In the genomic region with DNA sequence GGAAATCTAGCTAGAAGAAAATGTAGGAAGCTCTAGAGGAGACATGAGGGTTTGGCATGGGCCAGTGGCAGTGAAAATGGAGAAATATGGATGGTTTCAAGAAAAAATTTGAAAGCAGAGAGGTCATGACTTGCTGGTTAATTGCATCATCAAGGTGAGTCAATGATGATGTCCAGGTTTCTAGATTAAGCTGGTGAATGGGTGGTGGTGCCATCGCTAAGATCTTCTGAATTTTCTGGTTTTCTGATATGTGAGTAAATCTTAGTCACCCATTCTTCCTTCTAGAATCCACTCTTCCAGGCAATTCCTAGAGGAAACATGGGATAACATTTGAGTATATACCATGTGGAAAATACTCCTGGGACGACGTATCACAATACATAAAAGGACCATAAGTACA, we compare ENCODE assay signal across 23 cellular contexts. TPM values are rescaled to one million over a fixed set of nuclear protein-coding genes. Genes with fewer than 3 reads are reported as not detected.
DNase-seq lines count a peak whose midpoint lies in the region; ATAC-seq, FAIRE-seq and TF ChIP-seq lines count a peak whose summit lies in the region.
"Had no signal": no experiment of that assay in that cellular context is flagged by ENCODE, and none has a peak within 500 bp of the region (broad histone marks: within the 10 kb centered on the region; RNA-seq: fewer than 3 reads in every experiment).

No MANE protein-coding gene starts in this region.

- H3K9me3 Mint-ChIP-seq in Calu3 (ENCODE audit: low read depth, unreplicated experiment) = peaks cover 3% of the 10 kb centered on the region

- dilution Hi-C loops in keratinocyte (cut with MboI; ENCODE audit: extremely low pct_ligation_motif_present, low sequenced_read_pairs) = no loop called here

- no peaks in the 10 kb centered on the region for H3F3A ChIP-seq in PC-3 (ENCODE audit: low read length, unreplicated experiment)

- ATAC-seq in PC-3 (no peak), K562 (no peak), body of pancreas (no peak)
- ATAC-seq: A549 had no signal

- H3K9me1 ChIP-seq in K562 (ENCODE audit: control insufficient read depth, insufficient read depth, low read length) = no peaks in the 10 kb centered on the region
- H3K9me1 ChIP-seq in keratinocyte (ENCODE audit: control insufficient read depth, extremely low read depth, insufficient read depth, low read length) = no peaks in the 10 kb centered on the region

- CTCF ChIA-PET in Calu3 (lab: Charles Lee) = no interaction called here
- CTCF ChIA-PET in PC-3 (lab: Charles Lee) = no interaction called here
- CTCF ChIA-PET in K562 (lab: Yijun Ruan, JAX; ENCODE audit: low intra/inter-chr PET ratio) = no interaction called here

- H3K27me3 ChIP-seq in PC-3 (ENCODE audit: low read length) (no peaks in the 10 kb centered on the region), K562 (ENCODE audit: control insufficient read depth in 2 of 2, insufficient read depth in 2 of 2, low read length in 2 of 2) (no peaks in the 10 kb centered on the region), keratinocyte (ENCODE audit: control insufficient read depth, extremely low read depth, insufficient read depth, low read length) (no peaks in the 10 kb centered on the region), body of pancreas (no peaks in the 10 kb centered on the region)

- in situ Hi-C loops in K562 (cut with MboI) = no loop called here

- H3K36me3 ChIP-seq in PC-3 (ENCODE audit: low read depth, low read length) (no peaks in the 10 kb centered on the region), K562 (ENCODE audit: control insufficient read depth, insufficient read depth, low read length) (no peaks in the 10 kb centered on the region), keratinocyte (ENCODE audit: control insufficient read depth in 2 of 2, extremely low read depth in 1 of 2, insufficient read depth in 2 of 2, low read length in 2 of 2) (no peaks in the 10 kb centered on the region), body of pancreas (replicated peaks in 1 of 2; ENCODE audit: insufficient read depth in 1 of 2, low read depth in 2 of 2) (no peaks in the 10 kb centered on the region)

- TF ChIP-seq RAD21 in K562 (CRISPR knock-in tag; conservative IDR thresholded peaks at IDR 0.05 in 1 of 2, IDR thresholded peaks at IDR 0.05 in 1 of 2) = no peak

- POLR2A ChIA-PET in PC-3 (lab: Charles Lee; ENCODE audit: unreplicated experiment) = no interaction called here
- POLR2A ChIA-PET in K562 (lab: Yijun Ruan, JAX) = no interaction called here

- peaks cover 42% of the 10 kb centered on the region for H3K4me1 Mint-ChIP-seq in Calu3 (ENCODE audit: low read depth, unreplicated experiment)
- H3K4me1 Mint-ChIP-seq: B cell, CD14-positive monocyte had no signal

- no peaks in the 10 kb centered on the region for H3K4me1 ChIP-seq in PC-3 (ENCODE audit: insufficient read depth, low read length)
- no peaks in the 10 kb centered on the region for H3K4me1 ChIP-seq in K562 (replicated peaks in 1 of 2; ENCODE audit: control insufficient read depth in 2 of 2, insufficient read depth in 2 of 2, low read length in 2 of 2)
- peaks cover 21% of the 10 kb centered on the region for H3K4me1 ChIP-seq in keratinocyte (ENCODE audit: control insufficient read depth, extremely low read depth, insufficient read depth, low read length)
- no peaks in the 10 kb centered on the region for H3K4me1 ChIP-seq in body of pancreas
- H3K4me1 ChIP-seq: A549 had no signal

- 68% methylated on average over 3 of the region's 3 CpGs for WGBS in K562 (ENCODE audit: insufficient coverage, low coverage, missing lambda C conversion rate)
- WGBS in body of pancreas, 2 donors = 97 to 98% methylated on average over 3 of the region's 3 CpGs

- TF ChIP-seq POLR2A in K562 (conservative IDR thresholded peaks at IDR 0.05) (no peak), body of pancreas (IDR thresholded peaks at IDR 0.05) (no peak)

- FAIRE-seq in K562 (lab: Jason Lieb, UNC) (no peak), keratinocyte (lab: Jason Lieb, UNC) (no peak)
- FAIRE-seq: A549, D721Med, GM19239, H54 had no signal

- no peak overlapping the region for H3K4me3 ChIP-seq in PC-3 (ENCODE audit: low read length)
- H3K4me3 ChIP-seq in K562 = no peak overlapping the region
- H3K4me3 ChIP-seq in keratinocyte (ENCODE audit: control insufficient read depth in 2 of 3, extremely low read depth in 1 of 3, insufficient read depth in 2 of 3, low read depth in 1 of 3, low read length in 3 of 3) = no peak overlapping the region
- H3K4me3 ChIP-seq in body of pancreas = no peak overlapping the region
- H3K4me3 ChIP-seq: A549 had no signal

- H3K9ac ChIP-seq in PC-3 (ENCODE audit: low read length) (no peak overlapping the region), K562 (ENCODE audit: insufficient read depth in 1 of 2, low read depth in 2 of 2, low read length in 2 of 2) (no peak overlapping the region), keratinocyte (ENCODE audit: control insufficient read depth, extremely low read depth, insufficient read depth, low read length) (no peak overlapping the region)
- H3K9ac ChIP-seq: KMS-11, SK-N-SH had no signal

- H3K36me3 Mint-ChIP-seq in Calu3 (ENCODE audit: insufficient read depth, unreplicated experiment) = peaks cover 6% of the 10 kb centered on the region
- H3K36me3 Mint-ChIP-seq: CD14-positive monocyte had no signal

- H2AFZ ChIP-seq in PC-3 (ENCODE audit: low read length) (no peak overlapping the region), K562 (ENCODE audit: low read depth, low read length) (no peak overlapping the region), keratinocyte (ENCODE audit: control insufficient read depth, low read length) (no peak overlapping the region)

- peak overlapping the region; percentile 51 for H3K27ac Mint-ChIP-seq in Calu3 (ENCODE audit: unreplicated experiment)
- H3K27ac Mint-ChIP-seq: B cell, CD14-positive monocyte had no signal

- TF ChIP-seq CTCF in Calu3 (IDR thresholded peaks at IDR 0.05; ENCODE audit: unreplicated experiment) = no peak
- TF ChIP-seq CTCF in PC-3 (conservative IDR thresholded peaks at IDR 0.05; ENCODE audit: low read depth, low read length) = no peak
- no peak for TF ChIP-seq CTCF in K562 (IDR thresholded peaks at IDR 0.05 in 2 of 3, conservative IDR thresholded peaks at IDR 0.05 in 1 of 3; ENCODE audit: insufficient read depth in 2 of 3, low read depth in 1 of 3, low read length in 3 of 3)
- no peak for TF ChIP-seq CTCF in keratinocyte (optimal IDR thresholded peaks at IDR 0.05 in 1 of 3, IDR thresholded peaks at IDR 0.05 in 1 of 3, conservative IDR thresholded peaks at IDR 0.05 in 1 of 3; ENCODE audit: extremely low read depth in 1 of 3, insufficient read depth in 2 of 3, low read length in 3 of 3)
- no peak for TF ChIP-seq CTCF in body of pancreas (IDR thresholded peaks at IDR 0.05)

- H3K79me2 ChIP-seq in PC-3 (ENCODE audit: low read length) (no peaks in the 10 kb centered on the region), K562 (ENCODE audit: control insufficient read depth, insufficient read depth, low read length) (0 out of 3 replicates have a peak, but pooled peaks cover 3% of the 10 kb centered on the region), keratinocyte (ENCODE audit: control insufficient read depth, insufficient read depth, low read length) (no peaks in the 10 kb centered on the region)

- no peaks in the 10 kb centered on the region for H3K9me2 ChIP-seq in PC-3 (replicated peaks; ENCODE audit: low read length)
- H3K9me2 ChIP-seq: SK-N-SH had no signal

- no peak for TF ChIP-seq EP300 in K562 (IDR thresholded peaks at IDR 0.05; ENCODE audit: low read length)

- H4K20me1 ChIP-seq in PC-3 (ENCODE audit: low read length) (no peaks in the 10 kb centered on the region), K562 (replicated peaks; ENCODE audit: control insufficient read depth, insufficient read depth, low read length) (no peaks in the 10 kb centered on the region; the same call in 1 of the 2 replicates), keratinocyte (ENCODE audit: control insufficient read depth, extremely low read depth, insufficient read depth, low read length) (no peaks in the 10 kb centered on the region)

- DNase-seq in Calu3 = no peak
- DNase-seq in PC-3 = peak; percentile 18
- no peak for DNase-seq in K562 (ENCODE audit: extremely low read depth in 1 of 4, low spot score in 3 of 4)
- DNase-seq in keratinocyte (ENCODE audit: low read depth, low spot score) = no peak
- no peak for DNase-seq in DMS153 (lab: John Stamatoyannopoulos, UW)
- DNase-seq in SKM-1 treated with dmso at 0.1 percent for 144 hours (lab: John Stamatoyannopoulos, UW; ENCODE audit: unreplicated experiment) = no peak
- no peak for DNase-seq in body of pancreas
- DNase-seq: DMS79, NCI-H1694 treated with DMSO at 0.1 percent for 48 hours, NCI-H2081 treated with DMSO at 0.1 percent for 48 hours, NCI-H2171 treated with DMSO at 0.1 percent for 48 hours, NCI-H446, NCI-H526, SIG-M5, SK-N-SH had no signal

- H3K27me3 Mint-ChIP-seq in Calu3 (ENCODE audit: unreplicated experiment) = no peaks in the 10 kb centered on the region

- H3K4me2 ChIP-seq in PC-3 (ENCODE audit: low read length) (no peak overlapping the region), K562 (ENCODE audit: insufficient read depth, low read length) (no peak overlapping the region), keratinocyte (ENCODE audit: control insufficient read depth, extremely low read depth, insufficient read depth, low read depth, low read length) (peak overlapping the region; percentile 8)
- H3K4me2 ChIP-seq: A549, KMS-11, SK-N-SH had no signal

- BruUV-seq in Calu3 (replicated peaks; lab: Mats Ljungman, UMichigan) (no TSS peak), PC-3 (replicated peaks; lab: Mats Ljungman, UMichigan) (no TSS peak), K562 (replicated peaks; lab: Mats Ljungman, UMichigan) (no TSS peak)

- no peak overlapping the region for H3K4me3 Mint-ChIP-seq in Calu3 (ENCODE audit: low read depth, unreplicated experiment)
- H3K4me3 Mint-ChIP-seq: B cell, CD14-positive monocyte had no signal

- intact Hi-C loops in Calu3 (cut with micrococcal nuclease; ENCODE audit: unreplicated experiment) (no loop called here), PC-3 (cut with micrococcal nuclease) (no loop called here), K562 (cut with micrococcal nuclease) (no loop called here), body of pancreas (cut with DNase I) (no loop called here)

- H3K9me3 ChIP-seq in PC-3 (ENCODE audit: low read length) (no peaks in the 10 kb centered on the region), K562 (replicated peaks; ENCODE audit: control insufficient read depth, insufficient read depth, low read depth, low read length) (no peaks in the 10 kb centered on the region), keratinocyte (ENCODE audit: control insufficient read depth, low read depth, low read length) (no peaks in the 10 kb centered on the region), body of pancreas (no peaks in the 10 kb centered on the region)
- H3K9me3 ChIP-seq: A549, SK-N-SH had no signal

- H3K27ac ChIP-seq in PC-3 (ENCODE audit: low read length) (no peak overlapping the region), K562 (ENCODE audit: extremely low read depth, low read depth, low read length) (no peak overlapping the region), keratinocyte (ENCODE audit: control insufficient read depth, insufficient read depth, low read length) (peak overlapping the region; percentile 43), body of pancreas (no peak overlapping the region)
- H3K27ac ChIP-seq: A549, HL-60, KMS-11 had no signal

RNA-seq across cellular contexts. Expression of a gene that starts 25.0 kb away (rescaled TPM):
- 44.3 and 46.1 TPM in 2 replicates for total RNA-seq in Calu3 (2022)
- 3.7 and 3.8 TPM in 2 replicates for total RNA-seq in PC-3 (2014; rRNA removed)
- 1.8 and 7.8 TPM in 2 replicates for total RNA-seq in K562 (2011; cell fraction: chromatin; rRNA removed; ENCODE audit: low replicate concordance)
- 1.3 and 2.1 TPM in 2 replicates for total RNA-seq in K562 (2011; cell fraction: nucleolus; rRNA removed)
- total RNA-seq in K562 (2011; cell fraction: nucleoplasm; rRNA removed) = 5.4 and 8.2 TPM in 2 replicates
- total RNA-seq in K562 (2014; rRNA removed) = 7.3 and 8.0 TPM in 2 replicates
- total RNA-seq in K562 (2014; rRNA removed; fragmentation: Illumina TruSeq; extraction: Trizol) = 12.1 and 13.6 TPM in 2 replicates
- total RNA-seq in K562 (2015; rRNA removed; fragmentation: Illumina TruSeq; extraction: Trizol) = 9.1 and 10.2 TPM in 2 replicates
- total RNA-seq in K562 (2021) = 9.9 and 10.8 TPM in 2 replicates
- polyA plus RNA-seq in K562 (2011; rRNA removed) = 2.9 and 5.5 TPM in 2 replicates
- 1.2 and 1.8 TPM in 2 replicates for polyA plus RNA-seq in K562 (2011; cell fraction: cytosol; rRNA removed)
- 1.8 and 1.9 TPM in 2 replicates for polyA plus RNA-seq in K562 (2011; cell fraction: nucleus; rRNA removed)
- 4.4 and 6.3 TPM in 2 replicates for polyA plus RNA-seq in K562 (2012)
- 8.3 and 10.5 TPM in 2 replicates for polyA plus RNA-seq in K562 (2014; fragmentation: Illumina TruSeq; extraction: Trizol)
- 1 to 10 TPM; 4.4 to 5.0 TPM for polyA plus RNA-seq in K562 (2014; fragmentation: Nextera tagmentation; extraction: Ambion mirVana)
- polyA plus RNA-seq in K562 (2014; rRNA removed) = 6.5 and 8.6 TPM in 2 replicates
- 3.8 and 5.6 TPM in 2 replicates for polyA minus RNA-seq in K562 (2011; rRNA and poly(A)+ RNA removed)
- 1.7 and 3.1 TPM in 2 replicates for polyA minus RNA-seq in K562 (2011; cell fraction: cytosol; rRNA and poly(A)+ RNA removed)
- 1.8 and 2.7 TPM in 2 replicates for polyA minus RNA-seq in K562 (2011; cell fraction: nucleus; rRNA and poly(A)+ RNA removed)
- 1.9 to 3.9 TPM (median 3.8 TPM) in 3 replicates for polyA plus RNA-seq in keratinocyte
- polyA plus RNA-seq in keratinocyte (2011; ENCODE audit: low read depth) = 5.0 TPM
- 2.8 and 5.3 TPM in 2 replicates for polyA plus RNA-seq in keratinocyte (2011; cell fraction: cytosol; rRNA removed)
- 2.0 and 2.5 TPM in 2 replicates for polyA plus RNA-seq in keratinocyte (2011; cell fraction: nucleus; rRNA removed)
- polyA plus RNA-seq in keratinocyte (2012; ENCODE audit: low replicate concordance) = 3.1 and 4.4 TPM in 2 replicates
- 0.56 to 3.5 TPM (median 1.6 TPM) in 3 replicates for polyA minus RNA-seq in keratinocyte
- 4.0 TPM for polyA minus RNA-seq in keratinocyte (2011; cell fraction: cytosol; rRNA and poly(A)+ RNA removed)
- 1.5 and 2.7 TPM in 2 replicates for polyA minus RNA-seq in keratinocyte (2011; cell fraction: nucleus; rRNA and poly(A)+ RNA removed)
- 10 to 100 TPM; 26.4 to 29.1 TPM for total RNA-seq in body of pancreas
- total RNA-seq: B cell had no signal
